9 cellular contexts compared by ENCODE assay signal in genomic region chr10:5776881-5777197, GRCh38. TPM values are rescaled to one million over a fixed set of nuclear protein-coding genes. Genes with fewer than 3 reads are reported as not detected.
DNase-seq lines count a peak whose midpoint lies in the region; FAIRE-seq and TF ChIP-seq lines count a peak whose summit lies in the region.
"Had no signal": no experiment of that assay in that cellular context is flagged by ENCODE, and none has a peak within 500 bp of the region (broad histone marks: within the 10 kb centered on the region; RNA-seq: fewer than 3 reads in every experiment).

No MANE protein-coding gene starts in this region.

- H3K36me3 ChIP-seq in testis (ENCODE audit: low read depth, missing control alignments): no peaks in the 10 kb centered on the region

- no peak overlapping the region for H3K4me3 Mint-ChIP-seq in activated T-cell treated with anti-CD3 and anti-CD28 coated beads, Interleukin-2, amount 50 U/mL, for 24 hours
- H3K4me3 Mint-ChIP-seq in brain: peak overlapping the region in 1 of 5 experiments; percentile 28

- H3K27ac Mint-ChIP-seq in activated T-cell treated with anti-CD3 and anti-CD28 coated beads, Interleukin-2, amount 50 U/mL, for 24 hours: peak overlapping the region; percentile 90
- peak overlapping the region in 4 of 5 experiments; percentile 10 to 86 (median 70) for H3K27ac Mint-ChIP-seq in brain

- no peaks in the 10 kb centered on the region for H3K9me3 Mint-ChIP-seq in activated T-cell treated with anti-CD3 and anti-CD28 coated beads, Interleukin-2, amount 50 U/mL, for 24 hours
- H3K9me3 Mint-ChIP-seq in brain: peaks cover 0 to 16% (median 7%) of the 10 kb centered on the region in 5 experiments

- H3K27me3 ChIP-seq in testis: no peaks in the 10 kb centered on the region

- peaks cover 77% of the 10 kb centered on the region for H3K4me1 Mint-ChIP-seq in activated T-cell treated with anti-CD3 and anti-CD28 coated beads, Interleukin-2, amount 50 U/mL, for 24 hours (ENCODE audit: low read depth)
- peaks cover 30% of the 10 kb centered on the region for H3K4me1 Mint-ChIP-seq in brain

- H3K36me3 Mint-ChIP-seq in activated T-cell treated with anti-CD3 and anti-CD28 coated beads, Interleukin-2, amount 50 U/mL, for 24 hours (ENCODE audit: low read depth): peaks cover 92% of the 10 kb centered on the region
- H3K36me3 Mint-ChIP-seq in brain: peaks cover 98% of the 10 kb centered on the region

- 29% methylated on average over 3 of the region's 3 CpGs for WGBS in testis, 2 donors

- peak overlapping the region; percentile 46 to 70 for H3K27ac ChIP-seq in testis

- no peak for TF ChIP-seq POLR2A in testis (IDR thresholded peaks at IDR 0.05)

- peaks cover 19% of the 10 kb centered on the region for H3K4me1 ChIP-seq in testis

- intact Hi-C loops in testis (cut with DNase I; ENCODE audit: low total_unique reads): no loop called here

- no peaks in the 10 kb centered on the region for H3K9me3 ChIP-seq in testis

- peak; percentile 49 for FAIRE-seq in islet of Langerhans (lab: Jason Lieb, UNC)

- TF ChIP-seq CTCF in brain (conservative IDR thresholded peaks at IDR 0.05): no peak
- TF ChIP-seq CTCF in testis (IDR thresholded peaks at IDR 0.05): no peak

- H3K4me3 ChIP-seq in testis: no peak overlapping the region

- H3K27me3 Mint-ChIP-seq in activated T-cell treated with anti-CD3 and anti-CD28 coated beads, Interleukin-2, amount 50 U/mL, for 24 hours: no peaks in the 10 kb centered on the region
- no peaks in the 10 kb centered on the region for H3K27me3 Mint-ChIP-seq in brain

- DNase-seq in activated T-cell treated with anti-CD3 and anti-CD28 coated beads, Interleukin-2, amount 50 U/mL, for 24 hours: no peak
- DNase-seq in activated T-cell treated with anti-CD3 and anti-CD28 coated beads for 4 hours: no peak
- no peak for DNase-seq in testis
- no peak for DNase-seq in NCI-H1694 (lab: John Stamatoyannopoulos, UW)
- DNase-seq in midbrain (lab: John Stamatoyannopoulos, UW): no peak
- DNase-seq in ureter (ENCODE audit: low spot score): no peak
- DNase-seq: glutamatergic neuron had no signal

RNA-seq across cellular contexts. Expression of gene GDI2, which starts 36.4 kb away (rescaled TPM):
- polyA plus RNA-seq in brain (ENCODE audit: insufficient read depth, low read depth, low replicate concordance): 229 TPM
- total RNA-seq in testis: 100 to 1,000 TPM; 184 to 204 TPM
- polyA plus RNA-seq in testis (ENCODE audit: insufficient read depth, low read depth, low replicate concordance): 144 TPM
- 193 TPM for total RNA-seq in ureter
